16 cellular contexts compared by ENCODE assay signal in the genomic region with DNA sequence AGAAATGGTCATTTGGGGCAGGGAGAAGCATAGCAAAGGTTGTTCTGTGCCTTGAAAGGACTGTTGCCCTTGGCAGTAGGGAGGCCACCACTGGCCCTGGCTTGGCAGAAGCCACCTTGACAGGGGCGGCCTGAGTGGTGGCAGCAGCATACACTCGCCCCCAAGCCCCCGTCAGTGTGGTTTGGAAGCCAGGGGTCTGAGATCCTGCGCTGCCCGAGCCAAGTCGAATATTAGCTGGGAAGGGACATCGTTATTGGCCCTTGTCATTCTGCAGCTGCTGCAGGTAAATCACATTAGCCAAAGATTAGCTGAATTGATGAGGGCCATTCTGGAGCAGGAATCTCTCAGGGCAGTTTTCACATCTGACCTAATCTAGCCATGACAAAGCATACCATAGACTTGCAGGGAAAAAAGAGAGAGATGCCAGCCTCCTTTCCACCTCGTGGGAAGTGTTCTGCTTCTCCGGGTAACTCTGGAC. TPM values are rescaled to one million over a fixed set of nuclear protein-coding genes. Genes with fewer than 3 reads are reported as not detected.
DNase-seq lines count a peak whose midpoint lies in the region; TF ChIP-seq lines count a peak whose summit lies in the region.
"Had no signal": no experiment of that assay in that cellular context is flagged by ENCODE, and none has a peak within 500 bp of the region (broad histone marks: within the 10 kb centered on the region; RNA-seq: fewer than 3 reads in every experiment).

No MANE protein-coding gene starts in this region.

- no peak overlapping the region for H3K27ac ChIP-seq in endodermal cell (ENCODE audit: low read depth, low read length)
- H3K27ac ChIP-seq: BLaER1, C4-2B had no signal

- no peaks in the 10 kb centered on the region for H3K36me3 Mint-ChIP-seq in activated naive CD4-positive, alpha-beta T cell treated with anti-CD3 and anti-CD28 coated beads, Interleukin-2, amount 50 U/mL, for 24 hours
- peaks cover 15% of the 10 kb centered on the region for H3K36me3 Mint-ChIP-seq in endodermal cell (ENCODE audit: low read depth)
- H3K36me3 Mint-ChIP-seq: CD4-positive, CD25-positive, alpha-beta regulatory T cell; CD8-positive, alpha-beta T cell had no signal

- no peak for DNase-seq in activated naive CD4-positive, alpha-beta T cell (lab: John Stamatoyannopoulos, UW)
- DNase-seq in NCI-H82 (lab: John Stamatoyannopoulos, UW) (peak; percentile 90), SK-N-DZ (ENCODE audit: low spot score) (peak; percentile 80), endodermal cell (no peak), NCI-H2081 (lab: John Stamatoyannopoulos, UW) (no peak)
- DNase-seq: Caco-2; CD4-positive, CD25-positive, alpha-beta regulatory T cell; CD8-positive, alpha-beta T cell; DMS153; DND-41; GOT3; HFFc6 had no signal

- H3K4me3 Mint-ChIP-seq in activated naive CD4-positive, alpha-beta T cell treated with anti-CD3 and anti-CD28 coated beads, Interleukin-2, amount 50 U/mL, for 24 hours, result no peak overlapping the region
- H3K4me3 Mint-ChIP-seq in endodermal cell, result no peak overlapping the region
- H3K4me3 Mint-ChIP-seq: CD4-positive, CD25-positive, alpha-beta regulatory T cell; CD8-positive, alpha-beta T cell; HFFc6 had no signal

- no peaks in the 10 kb centered on the region for H3K36me3 ChIP-seq in endodermal cell (ENCODE audit: control insufficient read depth, insufficient read depth, low read length)
- H3K36me3 ChIP-seq: BLaER1, HAP-1 had no signal

- WGBS in endodermal cell (ENCODE audit: insufficient coverage in 1 of 2, insufficient read length in 1 of 2), 2 experiments, result 93 to 95% methylated on average over 9 of the region's 9 CpGs

- no peaks in the 10 kb centered on the region for H3K27me3 ChIP-seq in endodermal cell (ENCODE audit: control insufficient read depth, insufficient read depth, low read length, poor library complexity, severe bottlenecking)

- H3K4me1 ChIP-seq in endodermal cell (ENCODE audit: control insufficient read depth, insufficient read depth, low read length), result peaks cover 5% of the 10 kb centered on the region
- H3K4me1 ChIP-seq: BLaER1, Caco-2, HAP-1 had no signal

- peak overlapping the region; percentile 56 for H3K27ac Mint-ChIP-seq in activated naive CD4-positive, alpha-beta T cell treated with anti-CD3 and anti-CD28 coated beads, Interleukin-2, amount 50 U/mL, for 24 hours
- no peak overlapping the region for H3K27ac Mint-ChIP-seq in endodermal cell
- H3K27ac Mint-ChIP-seq: CD4-positive, CD25-positive, alpha-beta regulatory T cell; CD8-positive, alpha-beta T cell; HFFc6 had no signal

- H3K4me3 ChIP-seq in endodermal cell (ENCODE audit: low read length), result no peak overlapping the region
- H3K4me3 ChIP-seq: BLaER1, HAP-1 had no signal

- TF ChIP-seq CTCF in endodermal cell (conservative IDR thresholded peaks at IDR 0.05), result no peak

- H3K27me3 Mint-ChIP-seq in activated naive CD4-positive, alpha-beta T cell treated with anti-CD3 and anti-CD28 coated beads, Interleukin-2, amount 50 U/mL, for 24 hours, result peaks cover 31% of the 10 kb centered on the region
- no peaks in the 10 kb centered on the region for H3K27me3 Mint-ChIP-seq in endodermal cell (ENCODE audit: insufficient read depth)

- no peaks in the 10 kb centered on the region for H3K4me1 Mint-ChIP-seq in activated naive CD4-positive, alpha-beta T cell treated with anti-CD3 and anti-CD28 coated beads, Interleukin-2, amount 50 U/mL, for 24 hours
- H3K4me1 Mint-ChIP-seq in endodermal cell, result peaks cover 20% of the 10 kb centered on the region
- H3K4me1 Mint-ChIP-seq: CD4-positive, CD25-positive, alpha-beta regulatory T cell had no signal

- H3K9me3 Mint-ChIP-seq in activated naive CD4-positive, alpha-beta T cell treated with anti-CD3 and anti-CD28 coated beads, Interleukin-2, amount 50 U/mL, for 24 hours, result no peaks in the 10 kb centered on the region
- no peaks in the 10 kb centered on the region for H3K9me3 Mint-ChIP-seq in endodermal cell
- H3K9me3 Mint-ChIP-seq: CD8-positive, alpha-beta T cell had no signal

- H3K9ac ChIP-seq in endodermal cell (ENCODE audit: extremely low read depth, low read length, poor library complexity, severe bottlenecking), result no peak overlapping the region
- H3K9ac ChIP-seq: BLaER1 had no signal

- no peaks in the 10 kb centered on the region for H3K9me3 ChIP-seq in endodermal cell (ENCODE audit: control insufficient read depth, low read length)
- H3K9me3 ChIP-seq: BLaER1, Caco-2, HAP-1 had no signal

RNA-seq across cellular contexts. Expression of gene OLFM1, which starts 9.0 kb away (rescaled TPM):
- polyA plus RNA-seq in SK-N-DZ (2014; cell fraction: cytosol; rRNA removed), result 23.3 and 26.1 TPM in 2 replicates
- polyA plus RNA-seq in SK-N-DZ (2014; cell fraction: nucleus; rRNA removed), result 9.9 and 12.6 TPM in 2 replicates
- total RNA-seq in endodermal cell, result 10 to 100 TPM; 11.0 to 23.2 TPM
- polyA plus RNA-seq in endodermal cell (2013, experiment 1 of 2), result 55.6 TPM
- polyA plus RNA-seq in endodermal cell (2013, experiment 2 of 2), result 51.7 TPM
- total RNA-seq: Caco-2; CD4-positive, CD25-positive, alpha-beta regulatory T cell; CD8-positive, alpha-beta T cell had no signal
- polyA plus RNA-seq: CD4-positive, CD25-positive, alpha-beta regulatory T cell had no signal

Comparison
In these comparisons a context has a peak if more than half of its experiments do, and no peak if none do; other contexts are left out.
1. DNase-seq: peak in NCI-H82 (single experiment) and SK-N-DZ (single experiment); none in activated naive CD4-positive, alpha-beta T cell (0 of 4), endodermal cell (single experiment) and NCI-H2081 (0 of 2).